ENCODE assay signal across 1 cellular context in genomic region chr19:44613295-44614168, GRCh38.
A peak's percentile ranks its signal among the peaks of the same experiment; 100 is the strongest.
TF ChIP-seq lines count a peak whose summit lies in the region.

TSS of gene IGSF23 (plus strand) at chr19:44613563. CDS start at chr19:44613646, 83 bp downstream.

TF ChIP-seq in HepG2, 621 proteins besides CTCF, POLR2A, EP300 and RAD21 (continued from another document and continues in another):
- TF ChIP-seq GRHL1 (CRISPR knock-in tag; conservative IDR thresholded peaks at IDR 0.05) = no peak
- no peak for TF ChIP-seq NFKB2 (CRISPR knock-in tag; IDR thresholded peaks at IDR 0.05; ENCODE audit: borderline replicate concordance)
- no peak for TF ChIP-seq NFIB (CRISPR knock-in tag; IDR thresholded peaks at IDR 0.05; ENCODE audit: borderline replicate concordance)
- TF ChIP-seq MLX (CRISPR knock-in tag; IDR thresholded peaks at IDR 0.05) = no peak
- TF ChIP-seq RNF219 (CRISPR knock-in tag; IDR thresholded peaks at IDR 0.05) = no peak
- no peak for TF ChIP-seq ATF7-NPFF (CRISPR knock-in tag; IDR thresholded peaks at IDR 0.05; ENCODE audit: low read depth)
- TF ChIP-seq ZNF646 (CRISPR knock-in tag; IDR thresholded peaks at IDR 0.05) = 0 out of 2 replicates have a peak, but pooled peaks have one; percentile 17
- peak; percentile 51; the same call in 1 of the 2 replicates for TF ChIP-seq GATA4 (IDR thresholded peaks at IDR 0.05; ENCODE audit: borderline replicate concordance, low read depth)
- TF ChIP-seq ZNF329 (CRISPR knock-in tag; IDR thresholded peaks at IDR 0.05; ENCODE audit: low read depth) = no peak
- no peak for TF ChIP-seq ZNF18 (CRISPR knock-in tag; IDR thresholded peaks at IDR 0.05; ENCODE audit: insufficient replicate concordance)
- TF ChIP-seq FUBP1 (CRISPR knock-in tag; IDR thresholded peaks at IDR 0.05; ENCODE audit: borderline replicate concordance) = no peak
- TF ChIP-seq RCOR2 (CRISPR knock-in tag; IDR thresholded peaks at IDR 0.05) = peak; percentile 83
- 0 out of 2 replicates have a peak, but pooled peaks have one; percentile 24 for TF ChIP-seq ZNF784 (CRISPR knock-in tag; IDR thresholded peaks at IDR 0.05; ENCODE audit: borderline replicate concordance)
- no peak for TF ChIP-seq DNMT3B (CRISPR knock-in tag; conservative IDR thresholded peaks at IDR 0.05)
- TF ChIP-seq CEBPB (IDR thresholded peaks at IDR 0.05; ENCODE audit: borderline replicate concordance, low read depth, low read length) = no peak
- no peak for TF ChIP-seq ZNF280D (CRISPR knock-in tag; IDR thresholded peaks at IDR 0.05)
- no peak for TF ChIP-seq MXD4 (CRISPR knock-in tag; IDR thresholded peaks at IDR 0.05)
- peak; percentile 68; the same call in 1 of the 2 replicates for TF ChIP-seq HIVEP1 (CRISPR knock-in tag; IDR thresholded peaks at IDR 0.05)
- TF ChIP-seq ZBTB2 (CRISPR knock-in tag; IDR thresholded peaks at IDR 0.05; ENCODE audit: low read depth) = no peak
- TF ChIP-seq ZNF317 (CRISPR knock-in tag; IDR thresholded peaks at IDR 0.05) = peak; percentile 54; the same call in 1 of the 2 replicates
- TF ChIP-seq SAP130 (CRISPR knock-in tag; IDR thresholded peaks at IDR 0.05; ENCODE audit: low read depth) = peak; percentile 76
- TF ChIP-seq TEAD3 (CRISPR knock-in tag; optimal IDR thresholded peaks at IDR 0.05; ENCODE audit: borderline replicate concordance) = peak; percentile 71
- no peak for TF ChIP-seq ATRX (CRISPR knock-in tag; IDR thresholded peaks at IDR 0.05; ENCODE audit: borderline replicate concordance)
- no peak for TF ChIP-seq BRF2 (CRISPR knock-in tag; IDR thresholded peaks at IDR 0.05)
- TF ChIP-seq ZNF160 (CRISPR knock-in tag; IDR thresholded peaks at IDR 0.05) = no peak
- 0 out of 2 replicates have a peak, but pooled peaks have one; percentile 74 for TF ChIP-seq ZZZ3 (CRISPR knock-in tag; IDR thresholded peaks at IDR 0.05; ENCODE audit: borderline replicate concordance)
- TF ChIP-seq FOXP4 (CRISPR knock-in tag; IDR thresholded peaks at IDR 0.05) = peak; percentile 74; the same call in 1 of the 2 replicates
- no peak for TF ChIP-seq GLI4 (CRISPR knock-in tag; IDR thresholded peaks at IDR 0.05; ENCODE audit: borderline replicate concordance)
- TF ChIP-seq ATM (IDR thresholded peaks at IDR 0.05; ENCODE audit: borderline replicate concordance) = no peak
